In genomic region chr3:195442573-195443390, GRCh38 we compare ENCODE assay signal across 1 cellular context.
A peak's percentile ranks its signal among the peaks of the same experiment; 100 is the strongest.
TF ChIP-seq lines count a peak whose summit lies in the region.

ACAP2 (minus strand) TSS chr3:195443020; CDS start chr3:195442847, 173 bp downstream.

TF ChIP-seq in HepG2, 621 proteins besides CTCF, POLR2A, EP300 and RAD21 (continued from another document and continues in another):
- TF ChIP-seq USF2 (IDR thresholded peaks at IDR 0.05; ENCODE audit: low read depth, low read length) (peak; percentile 86), USF2 (CRISPR knock-in tag; IDR thresholded peaks at IDR 0.05; ENCODE audit: borderline replicate concordance) (peak; percentile 94; the same call in 1 of the 2 replicates), RNF2 (conservative IDR thresholded peaks at IDR 0.05; ENCODE audit: low read depth) (peak; percentile 57; the same call in 1 of the 2 replicates), KDM1A (CRISPR knock-in tag; IDR thresholded peaks at IDR 0.05) (no peak), ZNF83 (CRISPR knock-in tag; IDR thresholded peaks at IDR 0.05; ENCODE audit: borderline replicate concordance) (peak; percentile 83; the same call in 1 of the 2 replicates), AHR (CRISPR knock-in tag; IDR thresholded peaks at IDR 0.05) (peak; percentile 20; the same call in 1 of the 2 replicates), ARNTL (CRISPR knock-in tag; IDR thresholded peaks at IDR 0.05) (peak; percentile 91), ZNF569 (CRISPR knock-in tag; IDR thresholded peaks at IDR 0.05; ENCODE audit: borderline replicate concordance) (no peak), PPARG (CRISPR knock-in tag; conservative IDR thresholded peaks at IDR 0.05) (0 out of 2 replicates have a peak, but pooled peaks have one; percentile 30), SMC3 (IDR thresholded peaks at IDR 0.05; ENCODE audit: low read length) (no peak), TGIF2 (CRISPR knock-in tag; IDR thresholded peaks at IDR 0.05) (peak; percentile 17; the same call in 1 of the 2 replicates), ZKSCAN8 (CRISPR knock-in tag; IDR thresholded peaks at IDR 0.05; ENCODE audit: borderline replicate concordance) (no peak), FOXO4 (CRISPR knock-in tag; conservative IDR thresholded peaks at IDR 0.05) (no peak), ZBTB10 (CRISPR knock-in tag; IDR thresholded peaks at IDR 0.05; ENCODE audit: borderline replicate concordance) (peak; percentile 7; the same call in 1 of the 2 replicates), ZNF564 (CRISPR knock-in tag; IDR thresholded peaks at IDR 0.05) (no peak), HES4 (CRISPR knock-in tag; IDR thresholded peaks at IDR 0.05; ENCODE audit: borderline replicate concordance) (peak; percentile 91), ZNF468 (CRISPR knock-in tag; IDR thresholded peaks at IDR 0.05) (no peak), ZNF280D (CRISPR knock-in tag; IDR thresholded peaks at IDR 0.05) (no peak; the same call in 1 of the 2 replicates), TBX2 (CRISPR knock-in tag; IDR thresholded peaks at IDR 0.05; ENCODE audit: borderline replicate concordance) (peak; percentile 83; the same call in 1 of the 2 replicates), YEATS2 (CRISPR knock-in tag; IDR thresholded peaks at IDR 0.05; ENCODE audit: borderline replicate concordance) (no peak; the same call in 1 of the 2 replicates), ZNF556 (CRISPR knock-in tag; IDR thresholded peaks at IDR 0.05; ENCODE audit: borderline replicate concordance) (peak; percentile 68), TEAD2 (CRISPR knock-in tag; IDR thresholded peaks at IDR 0.05) (no peak), SNAPC4 (CRISPR knock-in tag; IDR thresholded peaks at IDR 0.05) (0 out of 2 replicates have a peak, but pooled peaks have one; percentile 3), ZNF749 (CRISPR knock-in tag; IDR thresholded peaks at IDR 0.05; ENCODE audit: borderline replicate concordance) (peak; percentile 73; the same call in 1 of the 2 replicates), SP5 (CRISPR knock-in tag; IDR thresholded peaks at IDR 0.05; ENCODE audit: borderline replicate concordance, low read depth) (peak; percentile 29; the same call in 1 of the 2 replicates), ZIK1 (CRISPR knock-in tag; IDR thresholded peaks at IDR 0.05; ENCODE audit: borderline replicate concordance, low read depth) (0 out of 2 replicates have a peak, but pooled peaks have one; percentile 34), ZNF24 (IDR thresholded peaks at IDR 0.05) (no peak), NONO (IDR thresholded peaks at IDR 0.05) (no peak), NONO (CRISPR knock-in tag; conservative IDR thresholded peaks at IDR 0.05) (peak; percentile 74; the same call in 1 of the 2 replicates), FOXA3 (CRISPR knock-in tag; IDR thresholded peaks at IDR 0.05) (peak; percentile 20; the same call in 1 of the 2 replicates), SP4 (CRISPR knock-in tag; IDR thresholded peaks at IDR 0.05) (peak; percentile 92), MXD4 (CRISPR knock-in tag; IDR thresholded peaks at IDR 0.05) (peak; percentile 89), ZNF550 (CRISPR knock-in tag; IDR thresholded peaks at IDR 0.05; ENCODE audit: borderline replicate concordance) (peak; percentile 81; the same call in 1 of the 2 replicates), E2F5 (CRISPR knock-in tag; conservative IDR thresholded peaks at IDR 0.05) (no peak), ZSCAN22 (CRISPR knock-in tag; IDR thresholded peaks at IDR 0.05) (no peak), NCOA5 (CRISPR knock-in tag; IDR thresholded peaks at IDR 0.05) (no peak), MED1 (CRISPR knock-in tag; IDR thresholded peaks at IDR 0.05) (peak; percentile 49; the same call in 1 of the 2 replicates), ZMAT3 (CRISPR knock-in tag; conservative IDR thresholded peaks at IDR 0.05) (peak; percentile 81; the same call in 1 of the 2 replicates), DPF2 (CRISPR knock-in tag; IDR thresholded peaks at IDR 0.05; ENCODE audit: borderline replicate concordance, low read depth) (no peak), DRAP1 (CRISPR knock-in tag; IDR thresholded peaks at IDR 0.05) (peak; percentile 68; the same call in 1 of the 2 replicates), EZH2 (conservative IDR thresholded peaks at IDR 0.05; ENCODE audit: low read depth, low read length) (no peak), ZMYM4 (CRISPR knock-in tag; IDR thresholded peaks at IDR 0.05) (peak; percentile 78; the same call in 1 of the 2 replicates), NR2C2 (CRISPR knock-in tag; IDR thresholded peaks at IDR 0.05; ENCODE audit: borderline replicate concordance) (peak; percentile 20; the same call in 1 of the 2 replicates), PBX3 (CRISPR knock-in tag; IDR thresholded peaks at IDR 0.05; ENCODE audit: borderline replicate concordance) (peak; percentile 94; the same call in 1 of the 2 replicates), NAIF1 (CRISPR knock-in tag; IDR thresholded peaks at IDR 0.05; ENCODE audit: borderline replicate concordance) (peak; percentile 91; the same call in 1 of the 2 replicates), TCF12 (IDR thresholded peaks at IDR 0.05) (no peak), TCF12 (CRISPR knock-in tag; IDR thresholded peaks at IDR 0.05) (peak; percentile 59; the same call in 1 of the 2 replicates), ZNF615 (CRISPR knock-in tag; IDR thresholded peaks at IDR 0.05; ENCODE audit: borderline replicate concordance) (no peak), PCBP2 (optimal IDR thresholded peaks at IDR 0.05; ENCODE audit: low read depth, low read length, poor library complexity, severe bottlenecking) (no peak), SAFB2 (CRISPR knock-in tag; IDR thresholded peaks at IDR 0.05; ENCODE audit: borderline replicate concordance, low read depth) (peak; percentile 75; the same call in 1 of the 2 replicates), CBFB (CRISPR knock-in tag; IDR thresholded peaks at IDR 0.05) (peak; percentile 57; the same call in 1 of the 2 replicates)
